ENCODE assay signal across 26 cellular contexts in genomic region chr5:76216748-76217147, GRCh38.
DNase-seq lines count a peak whose midpoint lies in the region; ATAC-seq, FAIRE-seq and TF ChIP-seq lines count a peak whose summit lies in the region.
"Had no signal": no experiment of that assay in that cellular context is flagged by ENCODE, and none has a peak within 500 bp of the region (broad histone marks: within the 10 kb centered on the region; RNA-seq: fewer than 3 reads in every experiment).

No MANE protein-coding gene starts in this region.

- H3K27me3 ChIP-seq in endocrine pancreas (ENCODE audit: control insufficient read depth, insufficient read depth, low read length) (no peaks in the 10 kb centered on the region), pancreas (no peaks in the 10 kb centered on the region)
- H3K27me3 ChIP-seq: BE2C, BLaER1 had no signal

- H3K27ac ChIP-seq in pancreas: no peak overlapping the region
- no peak overlapping the region for H3K27ac ChIP-seq in kidney (ENCODE audit: low read depth in 2 of 2, low read length in 2 of 2)
- H3K27ac ChIP-seq: BLaER1 had no signal

- H3K36me3 ChIP-seq in endocrine pancreas (ENCODE audit: control insufficient read depth, insufficient read depth, low read length) (no peaks in the 10 kb centered on the region), pancreas (no peaks in the 10 kb centered on the region), kidney (ENCODE audit: control insufficient read depth in 1 of 2, insufficient read depth in 2 of 2, low read length in 2 of 2) (no peaks in the 10 kb centered on the region)
- H3K36me3 ChIP-seq: BE2C, BLaER1 had no signal

- H3K4me1 ChIP-seq in endocrine pancreas (ENCODE audit: control insufficient read depth, insufficient read depth, low read length) (peaks cover 9% of the 10 kb centered on the region), pancreas (no peaks in the 10 kb centered on the region), kidney (ENCODE audit: control insufficient read depth in 1 of 2, insufficient read depth in 1 of 2, low read depth in 1 of 2, low read length in 2 of 2) (no peaks in the 10 kb centered on the region)
- H3K4me1 ChIP-seq: BE2C, BLaER1, Caco-2 had no signal

- peak in 3 of 4 donors; percentile 15 to 89 (median 67) for ATAC-seq in pancreas
- no peak for ATAC-seq in esophagus mucosa
- ATAC-seq: CD8-positive, alpha-beta T cell; GM12878 had no signal

- intact Hi-C loops in pancreas (cut with DNase I): no loop called here
- intact Hi-C loops in kidney (cut with DNase I): no loop called here

- H3K9me3 ChIP-seq in endocrine pancreas (ENCODE audit: control insufficient read depth, low read length) (no peaks in the 10 kb centered on the region), pancreas (no peaks in the 10 kb centered on the region), kidney (ENCODE audit: control insufficient read depth in 1 of 2, low read length in 2 of 2) (no peaks in the 10 kb centered on the region)
- H3K9me3 ChIP-seq: BE2C, BLaER1, Caco-2 had no signal

- 91 to 94% methylated on average over 4 of the region's 4 CpGs for WGBS in pancreas, 2 donors

- TF ChIP-seq CTCF in pancreas (IDR thresholded peaks at IDR 0.05): no peak
- no peak for TF ChIP-seq CTCF in kidney (IDR thresholded peaks at IDR 0.05; ENCODE audit: borderline replicate concordance, extremely low read depth, insufficient read depth)

- peak overlapping the region; percentile 10 for H3K9ac ChIP-seq in endocrine pancreas (ENCODE audit: control insufficient read depth, insufficient read depth, low read length)
- no peak overlapping the region for H3K9ac ChIP-seq in kidney (ENCODE audit: low read length in 2 of 2)
- H3K9ac ChIP-seq: BLaER1 had no signal

- no peak for DNase-seq in pancreas
- no peak for DNase-seq in kidney
- no peak for DNase-seq in DMS153 treated with DMSO at 0.1 percent for 48 hours (lab: John Stamatoyannopoulos, UW; ENCODE audit: unreplicated experiment)
- DNase-seq in islet precursor cell: no peak
- DNase-seq: 8988T; ACHN; BE2C; C1 segment of cervical spinal cord; Caco-2; Calu3; CD4-positive, CD25-positive, alpha-beta regulatory T cell; CD8-positive, alpha-beta T cell; DMS53; DMS79; DND-41; EL; GDM1 had no signal

- no peak overlapping the region for H3K4me3 ChIP-seq in endocrine pancreas (ENCODE audit: control insufficient read depth, insufficient read depth, low read length)
- H3K4me3 ChIP-seq in pancreas: no peak overlapping the region
- H3K4me3 ChIP-seq in kidney (ENCODE audit: low read length in 2 of 2): no peak overlapping the region
- H3K4me3 ChIP-seq: BLaER1, GM12878 had no signal

- FAIRE-seq in islet of Langerhans (lab: Jason Lieb, UNC) (peak; percentile 97), pancreas (lab: Jason Lieb, UNC) (no peak), kidney (lab: Jason Lieb, UNC) (no peak)
- FAIRE-seq: A204.1, D721Med, GM12878, GM12892, GM18507 had no signal
